ENCODE assay signal across 2 cellular contexts in genomic region chr1:53025034-53025777, GRCh38.
TF ChIP-seq lines count a peak whose summit lies in the region.

No MANE protein-coding gene starts in this region.

TF ChIP-seq in IMR-90, 13 proteins besides CTCF, POLR2A, EP300 and RAD21:
- TF ChIP-seq RFX5 (IDR thresholded peaks at IDR 0.05; ENCODE audit: low read depth, low read length) (no peak), CEBPB (IDR thresholded peaks at IDR 0.05; ENCODE audit: low read depth, low read length) (peak; percentile 95), FOS (IDR thresholded peaks at IDR 0.05; ENCODE audit: low read depth, low read length) (0 out of 2 replicates have a peak, but pooled peaks have one; percentile 14), USF2 (IDR thresholded peaks at IDR 0.05; ENCODE audit: low read depth, low read length) (no peak), MAZ (IDR thresholded peaks at IDR 0.05; ENCODE audit: borderline replicate concordance, low read depth, low read length) (peak; percentile 57; the same call in 1 of the 2 replicates), MXI1 (IDR thresholded peaks at IDR 0.05; ENCODE audit: borderline replicate concordance, low read depth, low read length) (peak; percentile 90; the same call in 1 of the 2 replicates), ELK1 (IDR thresholded peaks at IDR 0.05; ENCODE audit: borderline replicate concordance, low read depth, low read length) (no peak), BHLHE40 (IDR thresholded peaks at IDR 0.05; ENCODE audit: low read depth, low read length) (no peak), SMC3 (IDR thresholded peaks at IDR 0.05; ENCODE audit: low read depth, low read length) (no peak)

TF ChIP-seq in endothelial cell of umbilical vein, 7 proteins besides CTCF, POLR2A, EP300 and RAD21:
- TF ChIP-seq GATA2 (IDR thresholded peaks at IDR 0.05; ENCODE audit: insufficient read depth, insufficient read length, low read depth, low read length) (no peak), MYC (IDR thresholded peaks at IDR 0.05; ENCODE audit: low read depth, low read length) (no peak), EZH2 (IDR thresholded peaks at IDR 0.05; ENCODE audit: borderline replicate concordance, low read depth, low read length, severe bottlenecking) (no peak), JUN (IDR thresholded peaks at IDR 0.05; ENCODE audit: borderline replicate concordance, insufficient read depth, insufficient read length, low read depth) (no peak), POLR2AphosphoS5 (IDR thresholded peaks at IDR 0.05; ENCODE audit: insufficient read depth, low read depth, low read length) (no peak), FOS (IDR thresholded peaks at IDR 0.05; ENCODE audit: borderline replicate concordance, insufficient read depth, low read length) (no peak), MAX (IDR thresholded peaks at IDR 0.05; ENCODE audit: insufficient read depth, insufficient read length) (no peak)
